In the genomic region with DNA sequence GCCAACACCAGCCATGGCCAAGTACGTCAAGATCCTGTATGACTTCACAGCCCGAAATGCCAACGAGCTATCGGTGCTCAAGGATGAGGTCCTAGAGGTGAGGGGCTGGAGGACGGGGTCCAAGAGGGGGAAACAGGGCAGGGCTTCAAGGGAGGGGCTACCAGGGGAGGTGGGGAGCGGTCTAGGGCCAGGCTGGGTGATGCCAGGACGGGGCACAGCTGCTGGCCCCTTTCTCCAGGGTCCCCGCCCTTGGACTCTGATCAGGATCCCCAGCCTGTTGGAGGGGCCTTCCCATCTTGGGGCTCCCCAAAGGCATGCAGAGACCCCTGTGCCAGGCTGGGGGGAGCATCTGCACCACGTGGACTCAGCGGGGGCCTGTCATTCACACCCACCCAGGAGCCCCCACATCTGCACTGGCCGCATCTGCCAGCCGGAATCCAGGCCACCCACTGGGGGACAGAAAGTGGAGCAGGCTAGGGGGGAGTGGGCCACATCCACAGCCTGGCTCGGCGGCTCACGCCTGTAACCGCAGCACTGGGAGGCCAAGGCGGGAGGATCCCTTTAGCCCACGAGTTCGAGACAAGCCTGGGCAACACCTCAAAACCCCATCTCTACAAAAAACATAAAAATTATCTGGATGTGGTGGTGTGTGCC, we compare ENCODE assay signal across 2 cellular contexts.
A peak's percentile ranks its signal among the peaks of the same experiment; 100 is the strongest.
TF ChIP-seq lines count a peak whose summit lies in the region.

No MANE protein-coding gene starts in this region.

TF ChIP-seq in IMR-90, 13 proteins besides CTCF, POLR2A, EP300 and RAD21:
- TF ChIP-seq, protein P1, sequence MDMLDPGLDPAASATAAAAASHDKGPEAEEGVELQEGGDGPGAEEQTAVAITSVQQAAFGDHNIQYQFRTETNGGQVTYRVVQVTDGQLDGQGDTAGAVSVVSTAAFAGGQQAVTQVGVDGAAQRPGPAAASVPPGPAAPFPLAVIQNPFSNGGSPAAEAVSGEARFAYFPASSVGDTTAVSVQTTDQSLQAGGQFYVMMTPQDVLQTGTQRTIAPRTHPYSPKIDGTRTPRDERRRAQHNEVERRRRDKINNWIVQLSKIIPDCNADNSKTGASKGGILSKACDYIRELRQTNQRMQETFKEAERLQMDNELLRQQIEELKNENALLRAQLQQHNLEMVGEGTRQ (IDR thresholded peaks at IDR 0.05; ENCODE audit: low read depth, low read length), result no peak

TF ChIP-seq in K562, 482 proteins besides CTCF, POLR2A, EP300 and RAD21:
- TF ChIP-seq RBFOX2 (IDR thresholded peaks at IDR 0.05; ENCODE audit: low read depth, low read length), result peak; percentile 33; the same call in 1 of the 2 replicates
- TF ChIP-seq RCOR1 (IDR thresholded peaks at IDR 0.05; ENCODE audit: borderline replicate concordance in 1 of 2, low read depth in 2 of 2, low read length in 2 of 2), result no peak
